Comparison of ENCODE assay signal across 1 cellular context in the genomic region with DNA sequence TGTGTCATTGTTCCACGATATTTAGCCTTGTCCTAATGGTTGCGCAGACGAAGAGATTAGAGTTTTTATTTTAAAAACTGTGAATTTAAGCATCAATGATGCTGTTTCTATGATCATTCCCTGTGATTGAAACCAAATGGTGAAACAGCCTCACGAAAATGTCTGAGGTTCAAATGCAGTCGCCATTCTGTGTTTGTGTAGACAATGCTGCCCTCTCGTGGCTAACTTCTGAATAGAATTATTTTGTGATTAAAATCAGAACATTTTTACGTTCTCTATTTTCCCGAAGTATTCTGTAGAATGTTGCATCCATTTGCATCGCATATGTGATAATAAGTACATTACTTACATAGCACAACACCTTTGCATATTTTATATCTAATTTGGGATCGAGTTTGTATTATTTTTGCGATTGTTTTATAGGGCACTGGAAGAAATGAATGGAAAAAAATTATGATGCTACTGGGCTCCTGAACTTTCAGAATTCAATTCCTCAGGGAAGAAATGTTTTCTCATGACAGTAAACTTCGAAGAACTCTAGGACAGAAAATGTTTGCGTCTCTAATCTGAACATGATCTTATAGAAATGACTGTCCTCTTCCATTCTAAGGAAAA.
TF ChIP-seq lines count a peak whose summit lies in the region.

No MANE protein-coding gene starts in this region.

TF ChIP-seq in HepG2, 621 proteins besides CTCF, POLR2A, EP300 and RAD21 (continued from another document):
- no peak for TF ChIP-seq HOXD1 (CRISPR knock-in tag; IDR thresholded peaks at IDR 0.05)
- TF ChIP-seq CBX2 (IDR thresholded peaks at IDR 0.05; ENCODE audit: low read depth, low read length) = no peak
- no peak for TF ChIP-seq CBX2 (CRISPR knock-in tag; IDR thresholded peaks at IDR 0.05; ENCODE audit: low read depth)
- TF ChIP-seq NCOR1 (IDR thresholded peaks at IDR 0.05; ENCODE audit: borderline replicate concordance, low read length) = no peak
- TF ChIP-seq, protein P1, sequence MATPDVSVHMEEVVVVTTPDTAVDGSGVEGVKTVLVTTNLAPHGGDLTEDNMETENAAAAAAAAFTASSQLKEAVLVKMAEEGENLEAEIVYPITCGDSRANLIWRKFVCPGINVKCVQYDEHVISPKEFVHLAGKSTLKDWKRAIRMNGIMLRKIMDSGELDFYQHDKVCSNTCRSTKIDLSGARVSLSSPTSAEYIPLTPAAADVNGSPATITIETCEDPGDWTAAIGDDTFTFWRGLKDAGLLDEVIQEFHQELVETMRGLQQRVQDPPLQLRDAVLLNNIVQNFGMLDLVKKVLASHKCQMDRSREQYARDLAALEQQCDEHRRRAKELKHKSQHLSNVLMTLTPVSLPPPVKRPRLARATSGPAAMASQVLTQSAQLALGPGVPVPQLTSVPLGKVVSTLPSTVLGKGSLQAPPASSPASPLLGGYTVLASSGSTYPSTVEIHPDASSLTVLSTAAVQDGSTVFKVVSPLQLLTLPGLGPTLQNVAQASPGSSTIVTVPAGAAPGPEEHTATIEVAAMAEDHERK (CRISPR knock-in tag; IDR thresholded peaks at IDR 0.05; ENCODE audit: low read depth) = no peak
- no peak for TF ChIP-seq U2AF2 (IDR thresholded peaks at IDR 0.05; ENCODE audit: low read depth, low read length)
- TF ChIP-seq ZNF841 (CRISPR knock-in tag; IDR thresholded peaks at IDR 0.05; ENCODE audit: borderline replicate concordance) = no peak
- no peak for TF ChIP-seq PAX8 (CRISPR knock-in tag; IDR thresholded peaks at IDR 0.05; ENCODE audit: borderline replicate concordance)
- no peak for TF ChIP-seq SOX6 (IDR thresholded peaks at IDR 0.05)
- TF ChIP-seq SOX6 (CRISPR knock-in tag; IDR thresholded peaks at IDR 0.05) = no peak
- no peak for TF ChIP-seq SP1 (IDR thresholded peaks at IDR 0.05)
- TF ChIP-seq SP1 (CRISPR knock-in tag; IDR thresholded peaks at IDR 0.05) = no peak
- TF ChIP-seq SAP130 (CRISPR knock-in tag; IDR thresholded peaks at IDR 0.05; ENCODE audit: low read depth) = no peak
- TF ChIP-seq, protein P2, sequence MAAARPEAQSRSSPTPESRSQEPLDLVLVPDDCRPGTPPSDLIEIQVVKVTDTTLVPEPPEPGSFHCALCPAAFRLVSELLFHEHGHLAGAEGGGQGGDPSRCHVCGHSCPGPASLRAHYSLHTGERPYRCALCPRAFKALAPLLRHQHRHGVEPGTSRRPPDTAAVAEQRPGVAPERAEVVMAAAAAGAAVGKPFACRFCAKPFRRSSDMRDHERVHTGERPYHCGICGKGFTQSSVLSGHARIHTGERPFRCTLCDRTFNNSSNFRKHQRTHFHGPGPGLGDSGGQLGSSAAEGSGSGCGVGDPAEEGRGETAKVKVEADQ (CRISPR knock-in tag; IDR thresholded peaks at IDR 0.05; ENCODE audit: borderline replicate concordance) = no peak
- TF ChIP-seq, protein P3, sequence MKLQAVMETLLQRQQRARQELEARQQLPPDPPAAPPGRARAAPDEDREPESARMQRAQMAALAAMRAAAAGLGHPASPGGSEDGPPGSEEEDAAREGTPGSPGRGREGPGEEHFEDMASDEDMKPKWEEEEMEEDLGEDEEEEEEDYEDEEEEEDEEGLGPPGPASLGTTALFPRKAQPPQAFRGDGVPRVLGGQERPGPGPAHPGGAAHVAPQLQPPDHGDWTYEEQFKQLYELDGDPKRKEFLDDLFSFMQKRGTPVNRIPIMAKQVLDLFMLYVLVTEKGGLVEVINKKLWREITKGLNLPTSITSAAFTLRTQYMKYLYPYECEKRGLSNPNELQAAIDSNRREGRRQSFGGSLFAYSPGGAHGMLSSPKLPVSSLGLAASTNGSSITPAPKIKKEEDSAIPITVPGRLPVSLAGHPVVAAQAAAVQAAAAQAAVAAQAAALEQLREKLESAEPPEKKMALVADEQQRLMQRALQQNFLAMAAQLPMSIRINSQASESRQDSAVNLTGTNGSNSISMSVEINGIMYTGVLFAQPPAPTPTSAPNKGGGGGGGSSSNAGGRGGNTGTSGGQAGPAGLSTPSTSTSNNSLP (IDR thresholded peaks at IDR 0.05; ENCODE audit: low read depth, low read length) = peak; percentile 33; the same call in 1 of the 2 replicates
- TF ChIP-seq ISX (CRISPR knock-in tag; conservative IDR thresholded peaks at IDR 0.05) = no peak
- TF ChIP-seq, protein P4, sequence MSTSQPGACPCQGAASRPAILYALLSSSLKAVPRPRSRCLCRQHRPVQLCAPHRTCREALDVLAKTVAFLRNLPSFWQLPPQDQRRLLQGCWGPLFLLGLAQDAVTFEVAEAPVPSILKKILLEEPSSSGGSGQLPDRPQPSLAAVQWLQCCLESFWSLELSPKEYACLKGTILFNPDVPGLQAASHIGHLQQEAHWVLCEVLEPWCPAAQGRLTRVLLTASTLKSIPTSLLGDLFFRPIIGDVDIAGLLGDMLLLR (CRISPR knock-in tag; IDR thresholded peaks at IDR 0.05) = no peak
- TF ChIP-seq HMGA1 (CRISPR knock-in tag; conservative IDR thresholded peaks at IDR 0.05) = no peak
- TF ChIP-seq TEAD3 (CRISPR knock-in tag; optimal IDR thresholded peaks at IDR 0.05; ENCODE audit: borderline replicate concordance) = no peak
